In the genomic region with DNA sequence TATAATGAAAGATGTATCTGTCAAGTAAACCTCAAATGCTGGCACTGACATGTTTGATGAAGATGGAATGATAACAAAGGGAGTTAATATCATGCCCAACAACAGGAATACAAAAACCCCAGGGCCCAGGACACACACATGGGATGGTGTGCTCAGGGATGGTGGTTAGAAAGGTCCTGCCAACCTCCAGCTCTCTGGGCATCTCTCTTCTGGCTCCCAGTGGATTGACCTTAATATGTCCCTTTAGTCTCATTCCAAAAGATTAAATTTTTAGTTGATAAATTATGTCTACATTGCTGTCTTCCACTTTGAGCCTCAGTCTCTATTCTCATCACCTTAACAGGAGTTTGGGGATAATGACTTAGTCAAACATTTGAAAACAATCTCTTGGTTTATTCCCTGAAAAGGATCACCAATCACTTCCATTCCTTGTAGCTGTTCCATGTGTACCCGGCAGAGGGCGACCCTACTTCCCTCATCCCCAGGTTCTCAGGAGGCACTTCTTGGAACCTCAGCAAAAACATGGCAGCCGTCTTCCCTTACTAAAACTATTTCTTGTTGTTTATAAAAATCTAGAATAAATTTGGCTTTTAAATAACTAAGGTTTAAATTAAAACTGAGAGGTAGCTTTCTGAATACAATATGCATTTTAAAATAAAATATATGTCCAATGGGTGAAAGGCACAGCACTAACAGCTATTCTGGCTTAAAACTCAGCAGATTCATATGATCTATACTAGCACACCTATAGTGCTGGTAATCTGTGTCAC, we compare ENCODE assay signal across 8 cellular contexts. TPM values are rescaled to one million over a fixed set of nuclear protein-coding genes. Genes with fewer than 3 reads are reported as not detected.
DNase-seq lines count a peak whose midpoint lies in the region; FAIRE-seq and TF ChIP-seq lines count a peak whose summit lies in the region.

No MANE protein-coding gene starts in this region.

- no peak overlapping the region for H3K9ac ChIP-seq in kidney (ENCODE audit: low read length in 2 of 2)

- POLR2A ChIA-PET in MCF 10A (lab: Yijun Ruan, JAX) = interaction anchor here (0.6 to 3.9 kb wide), 8 partner anchors 11 to 563 kb away, joined by 3 to 44 read pairs (median 4); a partner anchor contains a TSS

- H3K9me3 ChIP-seq in kidney (ENCODE audit: control insufficient read depth in 1 of 2, low read length in 2 of 2) = no peaks in the 10 kb centered on the region

- TF ChIP-seq CTCF in GM13977 (IDR thresholded peaks at IDR 0.05; ENCODE audit: extremely low read depth, insufficient read depth, missing control alignments) (peak; percentile 69), MCF 10A (IDR thresholded peaks at IDR 0.05; ENCODE audit: unreplicated experiment) (peak; percentile 50), kidney (IDR thresholded peaks at IDR 0.05; ENCODE audit: borderline replicate concordance, extremely low read depth, insufficient read depth) (peak; percentile 64)

- H3K4me1 Mint-ChIP-seq in T-helper 2 cell treated with Interferon-gamma antibody and Interleukin-4, amounts not matched to agents 5 μg/mL and 100 μg/mL, for 36 hours (ENCODE audit: low read depth) = no peaks in the 10 kb centered on the region
- H3K4me1 Mint-ChIP-seq in MCF 10A (ENCODE audit: insufficient read depth, unreplicated experiment) = peaks cover 11% of the 10 kb centered on the region

- peak; percentile 39 for FAIRE-seq in kidney (lab: Jason Lieb, UNC)

- peaks cover 10% of the 10 kb centered on the region for H3K27me3 Mint-ChIP-seq in T-helper 2 cell treated with Interferon-gamma antibody and Interleukin-4, amounts not matched to agents 5 μg/mL and 100 μg/mL, for 36 hours (ENCODE audit: low read depth)
- no peaks in the 10 kb centered on the region for H3K27me3 Mint-ChIP-seq in MCF 10A (ENCODE audit: insufficient read depth, unreplicated experiment)

- no peak overlapping the region for H3K4me3 Mint-ChIP-seq in T-helper 2 cell treated with Interferon-gamma antibody and Interleukin-4, amounts not matched to agents 5 μg/mL and 100 μg/mL, for 36 hours
- H3K4me3 Mint-ChIP-seq in MCF 10A (ENCODE audit: unreplicated experiment) = no peak overlapping the region

- no peaks in the 10 kb centered on the region for H3K79me2 ChIP-seq in ACC112 (ENCODE audit: control insufficient read depth, insufficient read depth, low read length, unreplicated experiment)

- peak; percentile 59 for DNase-seq in GM13977 (ENCODE audit: low spot score)
- peak; percentile 66 for DNase-seq in NCI-H1105 treated with DMSO at 0.1 percent for 48 hours (lab: John Stamatoyannopoulos, UW)
- peak; percentile 30 for DNase-seq in T-helper 2 cell treated with Interferon-gamma antibody and Interleukin-4, amounts not matched to agents 5 μg/mL and 100 μg/mL, for 36 hours (ENCODE audit: low spot score)
- DNase-seq in MCF 10A (ENCODE audit: unreplicated experiment) = peak; percentile 75
- DNase-seq in kidney = no peak
- peak; percentile 49 to 50 for DNase-seq in stimulated activated CD4-positive, alpha-beta T cell treated with anti-CD3 and anti-CD28 coated beads, Interleukin-2, amount 100 ng/mL, for 48 hours
- no peak for DNase-seq in NCI-H187 treated with DMSO at 0.1 percent for 48 hours (lab: John Stamatoyannopoulos, UW)

- in situ Hi-C loops in GM13977 (cut with MboI; ENCODE audit: low pct_unique_long_range_greater_than_20kb, low sequenced_read_pairs, unreplicated experiment) = no loop called here

- H3K36me3 ChIP-seq in ACC112 (ENCODE audit: insufficient read depth, low read length) = no peaks in the 10 kb centered on the region
- no peaks in the 10 kb centered on the region for H3K36me3 ChIP-seq in kidney (ENCODE audit: control insufficient read depth in 1 of 2, insufficient read depth in 2 of 2, low read length in 2 of 2)

- H3K36me3 Mint-ChIP-seq in T-helper 2 cell treated with Interferon-gamma antibody and Interleukin-4, amounts not matched to agents 5 μg/mL and 100 μg/mL, for 36 hours (ENCODE audit: low read depth) = no peaks in the 10 kb centered on the region
- no peaks in the 10 kb centered on the region for H3K36me3 Mint-ChIP-seq in MCF 10A (ENCODE audit: insufficient read depth, unreplicated experiment)

- no TSS peak for BruUV-seq in MCF 10A (replicated peaks; lab: Mats Ljungman, UMichigan)

- no peaks in the 10 kb centered on the region for H3K27me3 ChIP-seq in ACC112 (ENCODE audit: insufficient read depth, low read length)

- H3K4me3 ChIP-seq in ACC112 (ENCODE audit: low read depth, low read length) = no peak overlapping the region
- no peak overlapping the region for H3K4me3 ChIP-seq in kidney (ENCODE audit: low read length in 2 of 2)

- CTCF ChIA-PET in MCF 10A (lab: Yijun Ruan, JAX) = interaction anchor here (0.6 to 4.4 kb wide), 14 partner anchors 9 to 446 kb away, joined by 3 to 30 read pairs (median 6); a partner anchor contains a TSS

- peak overlapping the region; percentile 96 for H2AFZ ChIP-seq in ACC112 (ENCODE audit: low read length, unreplicated experiment)

- intact Hi-C loops in MCF 10A (cut with micrococcal nuclease) = loop anchor here (1.0 kb wide), 2 partner anchors 55 to 91 kb away; no protein-coding TSS in a partner anchor
- intact Hi-C loops in kidney (cut with DNase I) = no loop called here

- H3K4me1 ChIP-seq in ACC112 (ENCODE audit: control insufficient read depth, insufficient read depth, low read length, unreplicated experiment) (peaks cover 11% of the 10 kb centered on the region), kidney (ENCODE audit: control insufficient read depth in 1 of 2, insufficient read depth in 1 of 2, low read depth in 1 of 2, low read length in 2 of 2) (no peaks in the 10 kb centered on the region)

- no peaks in the 10 kb centered on the region for H3K9me3 Mint-ChIP-seq in T-helper 2 cell treated with Interferon-gamma antibody and Interleukin-4, amounts not matched to agents 5 μg/mL and 100 μg/mL, for 36 hours
- H3K9me3 Mint-ChIP-seq in MCF 10A (ENCODE audit: unreplicated experiment) = peaks cover 8% of the 10 kb centered on the region

- H3K27ac ChIP-seq in ACC112 (ENCODE audit: low read depth, low read length) = no peak overlapping the region
- no peak overlapping the region for H3K27ac ChIP-seq in kidney (ENCODE audit: low read depth in 2 of 2, low read length in 2 of 2)

- no peak overlapping the region for H3K27ac Mint-ChIP-seq in T-helper 2 cell treated with Interferon-gamma antibody and Interleukin-4, amounts not matched to agents 5 μg/mL and 100 μg/mL, for 36 hours
- no peak overlapping the region for H3K27ac Mint-ChIP-seq in MCF 10A (ENCODE audit: low read depth, unreplicated experiment)

RNA-seq across cellular contexts. Expression of a gene that starts 29.6 kb away (rescaled TPM):
- 14.7 and 14.9 TPM in 2 replicates for total RNA-seq in MCF 10A (2022)
- 20.3 TPM for total RNA-seq in kidney
- polyA plus RNA-seq in kidney (ENCODE audit: insufficient read depth, low read depth, low replicate concordance) = 29.0 TPM

RNA-seq across cellular contexts. Expression of a gene that starts 30.1 kb away (rescaled TPM):
- total RNA-seq in MCF 10A (2022) = 31.4 and 32.8 TPM in 2 replicates
- 32.3 TPM for total RNA-seq in kidney
- 14.6 TPM for polyA plus RNA-seq in kidney (ENCODE audit: insufficient read depth, low read depth, low replicate concordance)

RNA-seq across cellular contexts. Expression of a gene that starts 31.9 kb away (rescaled TPM):
- total RNA-seq in MCF 10A (2022) = 30.9 and 45.7 TPM in 2 replicates
- 113 TPM for total RNA-seq in kidney
- 102 TPM for polyA plus RNA-seq in kidney (ENCODE audit: insufficient read depth, low read depth, low replicate concordance)

Comparison
In these comparisons a context has a peak if more than half of its experiments do, and no peak if none do; other contexts are left out.
1. DNase-seq: peak in GM13977 (single experiment), NCI-H1105 treated with DMSO at 0.1 percent for 48 hours (single experiment), T-helper 2 cell treated with Interferon-gamma antibody and Interleukin-4, amounts not matched to agents 5 μg/mL and 100 μg/mL, for 36 hours (single experiment), MCF 10A (single experiment) and stimulated activated CD4-positive, alpha-beta T cell treated with anti-CD3 and anti-CD28 coated beads, Interleukin-2, amount 100 ng/mL, for 48 hours (2 of 2); none in kidney (single experiment) and NCI-H187 treated with DMSO at 0.1 percent for 48 hours (single experiment).
2. Peak in every context shown above with its lines, with median percentiles within 50 percentile points of each other: CTCF ChIP-seq.